In genomic region chr2:193885419-193885818, GRCh38 we compare ENCODE assay signal across 24 cellular contexts.
"Had no signal": no experiment of that assay in that cellular context is flagged by ENCODE, and none has a peak within 500 bp of the region (broad histone marks: within the 10 kb centered on the region; RNA-seq: fewer than 3 reads in every experiment).

No MANE protein-coding gene starts in this region.

- H3K9me3 ChIP-seq: colonic mucosa had no signal

- H3K4me3 ChIP-seq: colonic mucosa, gastroesophageal sphincter, heart left ventricle, mucosa of descending colon, tibial artery had no signal

- ATAC-seq: activated CD4-positive, alpha-beta T cell treated with anti-CD3 and anti-CD28 coated beads for 36 hours; activated CD8-positive, alpha-beta memory T cell treated with anti-CD3 and anti-CD28 coated beads, Interleukin-2, amount 10 ng/mL, durations not matched to agents 7 days and 5 days; activated T-helper 17 cell treated with anti-CD3 and anti-CD28 coated beads, Interleukin-2, amount 50 U/mL, for 72 hours; gastroesophageal sphincter; heart left ventricle; left ventricle myocardium superior; mucosa of descending colon; stimulated activated naive CD8-positive, alpha-beta T cell treated with anti-CD3 and anti-CD28 coated beads, Interleukin-15, Interleukin-2, amounts not matched to agents 100 U/mL and 50 U/mL, for 24 hours had no signal

- H3K4me1 ChIP-seq: colonic mucosa, gastroesophageal sphincter, heart left ventricle, tibial artery had no signal

- H3K27me3 ChIP-seq: colonic mucosa, gastroesophageal sphincter, heart left ventricle, tibial artery had no signal

- DNase-seq: activated CD4-positive, alpha-beta memory T cell treated with anti-CD3 and anti-CD28 coated beads, Interleukin-2, amount 10 ng/mL, durations not matched to agents 7 days and 5 days; activated CD4-positive, alpha-beta T cell treated with anti-CD3 and anti-CD28 coated beads for 36 hours; activated CD8-positive, alpha-beta memory T cell treated with anti-CD3 and anti-CD28 coated beads, Interleukin-2, amount 10 ng/mL, durations not matched to agents 7 days and 5 days; activated naive CD4-positive, alpha-beta T cell; activated naive CD8-positive, alpha-beta T cell treated with anti-CD3 and anti-CD28 coated beads for 36 hours; amniotic stem cell; colonic mucosa; heart left ventricle; immature natural killer cell; kidney glomerular epithelial cell; left ventricle myocardium superior; mesenchymal stem cell; mucosa of descending colon; naive B cell; retina; stimulated activated CD4-positive, alpha-beta T cell treated with anti-CD3 and anti-CD28 coated beads, Interleukin-12 subunit alpha, Interleukin-12 subunit beta, amount 100 ng/mL, for 4 hours; stimulated activated CD4-positive, alpha-beta T cell treated with anti-CD3 and anti-CD28 coated beads, Interleukin-1b, Interleukin-23, amount 100 ng/mL, for 48 hours; stimulated activated CD8-positive, alpha-beta memory T cell treated with anti-CD3 and anti-CD28 coated beads, Interleukin-4, amount 100 ng/mL, for 48 hours; stimulated activated naive CD8-positive, alpha-beta T cell treated with anti-CD3 and anti-CD28 coated beads, Interleukin-15, Interleukin-2, amounts not matched to agents 100 U/mL and 50 U/mL, for 24 hours; substantia nigra; T-helper 2 cell; tibial artery had no signal

- H3K36me3 ChIP-seq: colonic mucosa, gastroesophageal sphincter, heart left ventricle, tibial artery had no signal

- H3K27ac ChIP-seq: colonic mucosa, gastroesophageal sphincter, heart left ventricle, tibial artery had no signal
